Comparison of ENCODE assay signal across 8 cellular contexts in genomic region chr5:132776932-132777208, GRCh38. TPM values are rescaled to one million over a fixed set of nuclear protein-coding genes. Genes with fewer than 3 reads are reported as not detected.
DNase-seq lines count a peak whose midpoint lies in the region; ATAC-seq and TF ChIP-seq lines count a peak whose summit lies in the region.

No MANE protein-coding gene starts in this region.

- peak overlapping the region; percentile 54 to 61 for H3K4me3 Mint-ChIP-seq in effector memory CD8-positive, alpha-beta T cell

- peak overlapping the region; percentile 80 for H3K9ac ChIP-seq in BLaER1
- peak overlapping the region; percentile 93 for H3K9ac ChIP-seq in KMS-11
- peak overlapping the region; percentile 72 for H3K9ac ChIP-seq in neural cell (ENCODE audit: low read length)

- peak overlapping the region; percentile 86 for H3K4me3 ChIP-seq in BLaER1
- no peak overlapping the region for H3K4me3 ChIP-seq in KMS-11 (IDR thresholded peaks at IDR 0.05; ENCODE audit: insufficient read depth, low read depth, low read length)
- peak overlapping the region; percentile 83 for H3K4me3 ChIP-seq in neural cell (ENCODE audit: low read length)

- in situ Hi-C loops in KBM-7 (cut with MboI; ENCODE audit: low pct_unique_long_range_greater_than_20kb, low sequenced_read_pairs): no loop called here

- TF ChIP-seq RAD21 in neural cell (conservative IDR thresholded peaks at IDR 0.05): no peak

- H3K9me3 ChIP-seq in BLaER1: no peaks in the 10 kb centered on the region
- no peaks in the 10 kb centered on the region for H3K9me3 ChIP-seq in neural cell (ENCODE audit: low read length)

- H3K27me3 Mint-ChIP-seq in effector memory CD8-positive, alpha-beta T cell: peaks cover 4 to 11% of the 10 kb centered on the region in 2 donors

- H3K27ac Mint-ChIP-seq in effector memory CD8-positive, alpha-beta T cell: no peak overlapping the region

- H3K36me3 Mint-ChIP-seq in effector memory CD8-positive, alpha-beta T cell (ENCODE audit: insufficient read depth): peaks cover 3% of the 10 kb centered on the region

- H3K36me3 ChIP-seq in BLaER1 (no peaks in the 10 kb centered on the region), KMS-11 (ENCODE audit: insufficient read depth) (no peaks in the 10 kb centered on the region), neural cell (ENCODE audit: insufficient read depth, low read length) (no peaks in the 10 kb centered on the region)

- peak overlapping the region; percentile 92; the same call in 1 of the 2 replicates for H2AFZ ChIP-seq in KMS-11 (ENCODE audit: low read depth)
- no peak overlapping the region for H2AFZ ChIP-seq in neural cell (ENCODE audit: low read depth, low read length)

- H3K27ac ChIP-seq in BLaER1 (peak overlapping the region; percentile 78), KMS-11 (no peak overlapping the region), neural cell (ENCODE audit: low read length) (no peak overlapping the region)

- H3K4me2 ChIP-seq in BLaER1: peak overlapping the region; percentile 98
- peak overlapping the region; percentile 57; the same call in 1 of the 2 replicates for H3K4me2 ChIP-seq in KMS-11
- no peak overlapping the region for H3K4me2 ChIP-seq in neural cell (ENCODE audit: low read length)

- H4K20me1 ChIP-seq in BLaER1: 0 out of 2 replicates have a peak, but pooled peaks cover 28% of the 10 kb centered on the region
- H4K20me1 ChIP-seq in KMS-11 (ENCODE audit: insufficient read depth): no peaks in the 10 kb centered on the region
- no peaks in the 10 kb centered on the region for H4K20me1 ChIP-seq in neural cell (ENCODE audit: insufficient read depth)

- ATAC-seq in effector memory CD8-positive, alpha-beta T cell (replicated peaks): no peak
- no peak for ATAC-seq in HG03139 (IDR thresholded peaks at IDR 0.05; ENCODE audit: unreplicated experiment)

- no peaks in the 10 kb centered on the region for H3K9me3 Mint-ChIP-seq in effector memory CD8-positive, alpha-beta T cell

- H3K4me1 ChIP-seq in BLaER1 (peaks cover 16% of the 10 kb centered on the region), KMS-11 (ENCODE audit: low read depth, poor library complexity, severe bottlenecking) (peaks cover 55% of the 10 kb centered on the region)

- TF ChIP-seq CTCF in KMS-11 (conservative IDR thresholded peaks at IDR 0.05; ENCODE audit: low read depth, low read length): no peak
- no peak for TF ChIP-seq CTCF in neural cell (IDR thresholded peaks at IDR 0.05; ENCODE audit: poor library complexity, severe bottlenecking)

- H3K79me2 ChIP-seq in KMS-11 (ENCODE audit: insufficient read depth, low read depth) (peaks cover 3% of the 10 kb centered on the region; the same call in 1 of the 2 replicates), neural cell (replicated peaks; ENCODE audit: insufficient read depth, low read length) (peaks cover 21% of the 10 kb centered on the region)

- no peak for DNase-seq in effector memory CD8-positive, alpha-beta T cell
- DNase-seq in KBM-7: no peak
- DNase-seq in effector CD4-positive, alpha-beta T cell: no peak
- no peak for DNase-seq in SW480 (ENCODE audit: low spot score)

- H3K27me3 ChIP-seq in BLaER1: peaks cover 52% of the 10 kb centered on the region
- no peaks in the 10 kb centered on the region for H3K27me3 ChIP-seq in KMS-11 (ENCODE audit: insufficient read depth, low read depth)
- peaks cover 8% of the 10 kb centered on the region for H3K27me3 ChIP-seq in neural cell (ENCODE audit: insufficient read depth, low read depth, low read length)

- TF ChIP-seq EP300 in neural cell (conservative IDR thresholded peaks at IDR 0.05; ENCODE audit: poor library complexity, severe bottlenecking): no peak

- H3F3A ChIP-seq in neural cell (ENCODE audit: insufficient read depth, low read length, poor library complexity, severe bottlenecking): no peaks in the 10 kb centered on the region

- H3K4me1 Mint-ChIP-seq in effector memory CD8-positive, alpha-beta T cell (ENCODE audit: low read depth in 2 of 2): peaks cover 19 to 34% of the 10 kb centered on the region in 2 donors

- H3K9me2 ChIP-seq in neural cell (ENCODE audit: insufficient read depth, low read length): no peaks in the 10 kb centered on the region

TF ChIP-seq in neural cell, 6 proteins besides CTCF, POLR2A, EP300 and RAD21:
- TF ChIP-seq MXI1 (conservative IDR thresholded peaks at IDR 0.05; ENCODE audit: poor library complexity, severe bottlenecking): peak; percentile 34
- no peak for TF ChIP-seq POLR2AphosphoS5 (IDR thresholded peaks at IDR 0.05)
- TF ChIP-seq EZH2 (IDR thresholded peaks at IDR 0.05; ENCODE audit: borderline replicate concordance, insufficient read depth, low read length, poor library complexity, severe bottlenecking): no peak
- no peak for TF ChIP-seq REST (IDR thresholded peaks at IDR 0.05; ENCODE audit: borderline replicate concordance)
- no peak for TF ChIP-seq SMC3 (conservative IDR thresholded peaks at IDR 0.05; ENCODE audit: poor library complexity)
- TF ChIP-seq TAF1 (IDR thresholded peaks at IDR 0.05; ENCODE audit: low read depth): no peak

RNA-seq across cellular contexts. Expression of gene SEPTIN8, which starts 0.2 kb away (rescaled TPM):
- 33.6 and 37.7 TPM in 2 replicates for polyA plus RNA-seq in neural cell
- polyA minus RNA-seq in neural cell: 41.0 and 41.4 TPM in 2 replicates

RNA-seq across cellular contexts. Expression of gene CCNI2, which starts 29.6 kb away (rescaled TPM):
- not detected in 2 replicates for polyA plus RNA-seq in neural cell
- polyA minus RNA-seq in neural cell: not detected in 2 replicates

RNA-seq across cellular contexts. Expression of gene SOWAHA, which starts 36.2 kb away (rescaled TPM):
- polyA plus RNA-seq in neural cell: 23.4 and 26.9 TPM in 2 replicates
- polyA minus RNA-seq in neural cell: 16.8 and 17.8 TPM in 2 replicates

RNA-seq across cellular contexts. Expression of gene KIF3A, which starts 39.5 kb away (rescaled TPM):
- 84.6 and 94.4 TPM in 2 replicates for polyA plus RNA-seq in neural cell
- polyA minus RNA-seq in neural cell: 163 and 187 TPM in 2 replicates

RNA-seq across cellular contexts. Expression of gene SHROOM1, which starts 53.6 kb away (rescaled TPM):
- 0.84 and 1.8 TPM in 2 replicates for polyA plus RNA-seq in neural cell
- 0.49 and 0.58 TPM in 2 replicates for polyA minus RNA-seq in neural cell
